ENCODE assay signal across 8 cellular contexts in the genomic region with DNA sequence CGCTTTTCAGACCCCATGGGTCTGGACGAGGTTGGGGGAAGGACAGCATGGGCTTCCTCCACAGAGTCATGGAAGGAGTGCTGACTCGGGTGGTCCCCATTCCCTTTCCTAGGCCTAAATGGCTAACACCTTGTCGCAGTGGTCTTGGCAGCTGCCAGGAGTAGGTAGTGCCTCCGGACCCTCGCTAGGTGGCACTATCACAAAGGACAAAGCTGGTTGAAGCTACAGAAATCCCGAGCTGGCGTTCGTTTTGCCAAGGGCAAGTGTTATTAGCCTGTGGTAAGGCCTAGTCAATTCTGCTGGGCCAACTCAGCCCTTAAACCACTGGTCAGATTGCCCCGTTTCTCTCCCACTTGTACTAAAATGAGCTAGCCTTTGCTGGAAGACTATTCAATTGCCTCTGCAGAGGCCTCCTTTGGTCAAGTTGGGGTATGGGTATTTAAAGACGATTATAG. TPM values are rescaled to one million over a fixed set of nuclear protein-coding genes. Genes with fewer than 3 reads are reported as not detected.
DNase-seq lines count a peak whose midpoint lies in the region; ATAC-seq and TF ChIP-seq lines count a peak whose summit lies in the region.

No MANE protein-coding gene starts in this region.

- intact Hi-C loops in Calu3 (cut with micrococcal nuclease; ENCODE audit: unreplicated experiment), result loop anchor here (1.0 to 2.0 kb wide), 3 partner anchors 201 to 525 kb away; no protein-coding TSS in a partner anchor

- H3K4me3 Mint-ChIP-seq in Calu3 (ENCODE audit: low read depth, unreplicated experiment) (peak overlapping the region; percentile 83), nephron (peak overlapping the region; percentile 89 to 92 (median 91))

- H3K4me3 ChIP-seq in LNCaP clone FGC (ENCODE audit: low read depth, low read length), result peak overlapping the region; percentile 73

- H3K36me3 Mint-ChIP-seq in Calu3 (ENCODE audit: insufficient read depth, unreplicated experiment), result peaks cover 49% of the 10 kb centered on the region
- H3K36me3 Mint-ChIP-seq in nephron (ENCODE audit: low read depth), result peaks cover 17% of the 10 kb centered on the region

- H3K4me1 Mint-ChIP-seq in Calu3 (ENCODE audit: low read depth, unreplicated experiment) (peaks cover 16% of the 10 kb centered on the region), nephron (peaks cover 31% of the 10 kb centered on the region)

- CTCF ChIA-PET in Calu3 (lab: Charles Lee), result interaction anchor here (0.6 to 1.5 kb wide), 12 partner anchors 8 to 832 kb away, joined by 3 to 11 read pairs (median 3); a partner anchor contains a TSS
- CTCF ChIA-PET in RWPE1 (lab: Yijun Ruan, JAX), result interaction anchor here (0.6 to 1.1 kb wide), 10 partner anchors 14 to 425 kb away, joined by 3 to 5 read pairs (median 3); a partner anchor contains a TSS

- DNase-seq in Calu3 (peak; percentile 94), LNCaP clone FGC (ENCODE audit: low read depth) (peak; percentile 93), RWPE1 (ENCODE audit: low spot score) (peak; percentile 70), fibroblast of the conjunctiva (ENCODE audit: low read depth) (peak; percentile 92)
- peak; percentile 64 for DNase-seq in activated T-helper 9 cell treated with anti-CD3 and anti-CD28 coated beads, Interleukin-2, amount 50 U/mL, for 16 hours (ENCODE audit: low read depth)
- peak; percentile 87 for DNase-seq in stimulated activated naive CD8-positive, alpha-beta T cell treated with anti-CD3 and anti-CD28 coated beads, Interleukin-15, Interleukin-2, amounts not matched to agents 100 U/mL and 50 U/mL, for 24 hours

- peak; percentile 42 for ATAC-seq in GM21619 (IDR thresholded peaks at IDR 0.05; ENCODE audit: unreplicated experiment)
- ATAC-seq in stimulated activated naive CD8-positive, alpha-beta T cell treated with anti-CD3 and anti-CD28 coated beads, Interleukin-15, Interleukin-2, amounts not matched to agents 100 U/mL and 50 U/mL, for 24 hours, result peak; percentile 41

- H3K27ac Mint-ChIP-seq in Calu3 (ENCODE audit: unreplicated experiment) (peak overlapping the region; percentile 84), nephron (peak overlapping the region; percentile 87 to 97 (median 94))

- POLR2A ChIA-PET in RWPE1 (lab: Yijun Ruan, JAX; ENCODE audit: low non-redundant PET), result interaction anchor here (0.5 to 1.0 kb wide), 2 partner anchors 8 to 66 kb away, joined by 3 read pairs; a partner anchor contains a TSS

- H3K9me3 Mint-ChIP-seq in Calu3 (ENCODE audit: low read depth, unreplicated experiment) (no peaks in the 10 kb centered on the region), nephron (no peaks in the 10 kb centered on the region)

- peak; percentile 94 for TF ChIP-seq CTCF in Calu3 (IDR thresholded peaks at IDR 0.05; ENCODE audit: unreplicated experiment)
- TF ChIP-seq CTCF in LNCaP clone FGC (IDR thresholded peaks at IDR 0.05; ENCODE audit: control insufficient read depth, extremely low read depth, insufficient read depth), result peak; percentile 91
- TF ChIP-seq CTCF in RWPE1 (conservative IDR thresholded peaks at IDR 0.05; ENCODE audit: low read depth), result peak; percentile 90
- TF ChIP-seq CTCF in nephron (IDR thresholded peaks at IDR 0.05; ENCODE audit: unreplicated experiment in 3 of 3), result peak; percentile 93

- H3K27ac ChIP-seq in RWPE1, result peak overlapping the region; percentile 92

- no TSS peak for BruUV-seq in Calu3 (replicated peaks; lab: Mats Ljungman, UMichigan)

- H3K27me3 Mint-ChIP-seq in Calu3 (ENCODE audit: unreplicated experiment), result peaks cover under 1% of the 10 kb centered on the region
- peaks cover 11% of the 10 kb centered on the region for H3K27me3 Mint-ChIP-seq in nephron (ENCODE audit: low read depth)

RNA-seq across cellular contexts. Expression of a gene that starts 1.1 kb away (rescaled TPM):
- total RNA-seq in Calu3 (2022), result 96.7 and 108 TPM in 2 replicates

RNA-seq across cellular contexts. Expression of a gene that starts 8.1 kb away (rescaled TPM):
- 0.07 and 0.22 TPM in 2 replicates for total RNA-seq in Calu3 (2022)

RNA-seq across cellular contexts. Expression of a gene that starts 48.5 kb away (rescaled TPM):
- 298 and 388 TPM in 2 replicates for total RNA-seq in Calu3 (2022)

RNA-seq across cellular contexts. Expression of a gene that starts 57.3 kb away (rescaled TPM):
- total RNA-seq in Calu3 (2022), result not detected in 2 replicates

RNA-seq across cellular contexts. Expression of a gene that starts 57.5 kb away (rescaled TPM):
- not detected in 2 replicates for total RNA-seq in Calu3 (2022)

Comparison
In these comparisons a context has a peak if more than half of its experiments do, and no peak if none do; other contexts are left out.
1. Peak in every context shown above with its lines: DNase-seq, ATAC-seq, H3K4me3 ChIP-seq and H3K27ac ChIP-seq.